13 cellular contexts compared by ENCODE assay signal in the genomic region with DNA sequence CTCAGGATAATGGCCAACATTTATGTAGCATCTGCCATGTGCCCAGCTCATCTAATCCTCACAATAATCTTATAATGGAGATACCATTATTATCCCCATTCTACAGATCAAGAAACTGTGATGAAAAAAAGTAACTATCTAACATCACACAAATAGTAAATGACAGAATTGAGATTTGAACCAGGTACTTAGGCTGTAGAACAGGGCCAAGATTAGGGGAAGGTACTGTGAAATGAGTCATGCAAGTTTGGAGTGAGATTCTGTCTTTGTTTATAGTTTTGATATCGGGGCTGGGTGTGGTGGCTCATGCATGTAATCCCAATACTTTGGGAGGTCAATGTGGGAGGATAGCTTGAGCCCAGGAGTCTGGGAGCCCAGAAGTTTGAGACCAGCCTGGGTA. TPM values are rescaled to one million over a fixed set of nuclear protein-coding genes. Genes with fewer than 3 reads are reported as not detected.
A peak's percentile ranks its signal among the peaks of the same experiment; 100 is the strongest.
DNase-seq lines count a peak whose midpoint lies in the region; ATAC-seq and TF ChIP-seq lines count a peak whose summit lies in the region.
"Had no signal": no experiment of that assay in that cellular context is flagged by ENCODE, and none has a peak within 500 bp of the region (broad histone marks: within the 10 kb centered on the region; RNA-seq: fewer than 3 reads in every experiment).

No MANE protein-coding gene starts in this region.

- peak overlapping the region; percentile 19 for H3K4me3 Mint-ChIP-seq in activated CD8-positive, alpha-beta T cell treated with anti-CD3 and anti-CD28 coated beads for 36 hours
- H3K4me3 Mint-ChIP-seq in activated CD8-positive, alpha-beta T cell treated with anti-CD3 and anti-CD28 coated beads, Interleukin-2, amount 10 ng/mL, durations not matched to agents 7 days and 5 days, result no peak overlapping the region
- peak overlapping the region in 4 of 5 experiments; percentile 45 to 86 (median 81) for H3K4me3 Mint-ChIP-seq in brain

- no peak overlapping the region for H3K9ac ChIP-seq in parathyroid adenoma
- H3K9ac ChIP-seq in Karpas-422 (ENCODE audit: low read length), result no peak overlapping the region
- H3K9ac ChIP-seq: BLaER1 had no signal

- H3K36me3 ChIP-seq in parathyroid adenoma (ENCODE audit: control insufficient read depth, insufficient read depth, low read length) (no peaks in the 10 kb centered on the region), Karpas-422 (ENCODE audit: insufficient read depth, low read length) (no peaks in the 10 kb centered on the region)
- H3K36me3 ChIP-seq: BLaER1, SJSA1 had no signal

- CTCF ChIA-PET in activated CD8-positive, alpha-beta T cell treated with anti-CD3 and anti-CD28 coated beads for 36 hours (lab: Charles Lee), result interaction anchor here (0.7 to 11.4 kb wide), 13 partner anchors 8 to 249 kb away, joined by 3 to 143 read pairs (median 14); no protein-coding TSS in a partner anchor
- CTCF ChIA-PET in activated CD8-positive, alpha-beta T cell treated with anti-CD3 and anti-CD28 coated beads, Interleukin-2, amount 10 ng/mL, durations not matched to agents 7 days and 5 days (lab: Charles Lee), result interaction anchor here (1.0 to 12.4 kb wide), 7 partner anchors 8 to 63 kb away, joined by 3 to 263 read pairs (median 97); no protein-coding TSS in a partner anchor

- H2AFZ ChIP-seq in parathyroid adenoma (peak overlapping the region; percentile 82), Karpas-422 (ENCODE audit: low read length) (no peak overlapping the region)

- H3K27ac Mint-ChIP-seq in activated CD8-positive, alpha-beta T cell treated with anti-CD3 and anti-CD28 coated beads for 36 hours, result no peak overlapping the region
- no peak overlapping the region for H3K27ac Mint-ChIP-seq in activated CD8-positive, alpha-beta T cell treated with anti-CD3 and anti-CD28 coated beads, Interleukin-2, amount 10 ng/mL, durations not matched to agents 7 days and 5 days
- H3K27ac Mint-ChIP-seq in brain, result peak overlapping the region in 1 of 5 experiments; percentile 26

- no peak for DNase-seq in activated CD8-positive, alpha-beta T cell treated with anti-CD3 and anti-CD28 coated beads for 36 hours
- DNase-seq in activated CD8-positive, alpha-beta T cell treated with anti-CD3 and anti-CD28 coated beads, Interleukin-2, amount 10 ng/mL, durations not matched to agents 7 days and 5 days, result no peak
- DNase-seq in NCI-H226 (peak; percentile 57), Karpas-422 (no peak), left lobe of liver (ENCODE audit: low spot score) (no peak)
- DNase-seq in activated CD4-positive, CD25-positive, alpha-beta regulatory T cell treated with anti-CD3 and anti-CD28 coated beads, Interleukin-2, amount 50 U/mL, for 72 hours, result no peak
- DNase-seq: 8988T, NCI-H1436 treated with DMSO at 0.1 percent for 48 hours, NCI-H2081 had no signal

- no peaks in the 10 kb centered on the region for H3K9me2 ChIP-seq in Karpas-422 (replicated peaks; ENCODE audit: insufficient read depth, low read length)

- H3K36me3 Mint-ChIP-seq in activated CD8-positive, alpha-beta T cell treated with anti-CD3 and anti-CD28 coated beads for 36 hours (ENCODE audit: low read depth), result peaks cover 13% of the 10 kb centered on the region
- H3K36me3 Mint-ChIP-seq in activated CD8-positive, alpha-beta T cell treated with anti-CD3 and anti-CD28 coated beads, Interleukin-2, amount 10 ng/mL, durations not matched to agents 7 days and 5 days (ENCODE audit: low read depth), result peaks cover 21% of the 10 kb centered on the region
- H3K36me3 Mint-ChIP-seq in brain, result no peaks in the 10 kb centered on the region

- H3K27me3 Mint-ChIP-seq in activated CD8-positive, alpha-beta T cell treated with anti-CD3 and anti-CD28 coated beads for 36 hours, result no peaks in the 10 kb centered on the region
- peaks cover 2% of the 10 kb centered on the region for H3K27me3 Mint-ChIP-seq in activated CD8-positive, alpha-beta T cell treated with anti-CD3 and anti-CD28 coated beads, Interleukin-2, amount 10 ng/mL, durations not matched to agents 7 days and 5 days (ENCODE audit: low read depth)
- peaks cover 9% of the 10 kb centered on the region for H3K27me3 Mint-ChIP-seq in brain

- H3K27ac ChIP-seq in parathyroid adenoma (no peak overlapping the region), Karpas-422 (ENCODE audit: low read length) (no peak overlapping the region)
- H3K27ac ChIP-seq: BLaER1, SJSA1 had no signal

- H3K4me3 ChIP-seq in parathyroid adenoma (ENCODE audit: low read depth, low read length) (no peak overlapping the region), Karpas-422 (ENCODE audit: low read length) (no peak overlapping the region)
- H3K4me3 ChIP-seq: SJSA1 had no signal

- POLR2A ChIA-PET in activated CD8-positive, alpha-beta T cell treated with anti-CD3 and anti-CD28 coated beads for 36 hours (lab: Charles Lee), result no interaction called here
- POLR2A ChIA-PET in activated CD8-positive, alpha-beta T cell treated with anti-CD3 and anti-CD28 coated beads, Interleukin-2, amount 10 ng/mL, durations not matched to agents 7 days and 5 days (lab: Charles Lee), result no interaction called here

- no peak for TF ChIP-seq CTCF in activated CD8-positive, alpha-beta T cell treated with anti-CD3 and anti-CD28 coated beads for 36 hours (IDR thresholded peaks at IDR 0.05)
- no peak for TF ChIP-seq CTCF in brain (conservative IDR thresholded peaks at IDR 0.05)
- TF ChIP-seq CTCF in parathyroid adenoma (IDR thresholded peaks at IDR 0.05), result no peak

- intact Hi-C loops in activated CD8-positive, alpha-beta T cell treated with anti-CD3 and anti-CD28 coated beads for 36 hours (cut with micrococcal nuclease), result loop anchor here (10.0 kb wide), 1 partner anchor 417 kb away; no protein-coding TSS in a partner anchor

- H3K9me3 Mint-ChIP-seq in activated CD8-positive, alpha-beta T cell treated with anti-CD3 and anti-CD28 coated beads for 36 hours, result no peaks in the 10 kb centered on the region
- H3K9me3 Mint-ChIP-seq in activated CD8-positive, alpha-beta T cell treated with anti-CD3 and anti-CD28 coated beads, Interleukin-2, amount 10 ng/mL, durations not matched to agents 7 days and 5 days (ENCODE audit: insufficient read depth), result no peaks in the 10 kb centered on the region
- H3K9me3 Mint-ChIP-seq in brain, result no peaks in the 10 kb centered on the region

- no peaks in the 10 kb centered on the region for H3K79me2 ChIP-seq in parathyroid adenoma
- no peaks in the 10 kb centered on the region for H3K79me2 ChIP-seq in Karpas-422 (ENCODE audit: low read length)

- no peaks in the 10 kb centered on the region for H3K9me3 ChIP-seq in parathyroid adenoma (ENCODE audit: control insufficient read depth, low read length)
- H3K9me3 ChIP-seq in Karpas-422 (ENCODE audit: low read length), result no peaks in the 10 kb centered on the region
- H3K9me3 ChIP-seq: BLaER1, SJSA1 had no signal

- H4K20me1 ChIP-seq in Karpas-422 (ENCODE audit: insufficient read depth, low read depth, low read length), result no peaks in the 10 kb centered on the region
- H4K20me1 ChIP-seq: BLaER1 had no signal

- no peaks in the 10 kb centered on the region for H3K27me3 ChIP-seq in parathyroid adenoma (ENCODE audit: control insufficient read depth, insufficient read depth, low read length)
- H3K27me3 ChIP-seq in Karpas-422 (ENCODE audit: low read length), result no peaks in the 10 kb centered on the region
- H3K27me3 ChIP-seq: BLaER1, SJSA1 had no signal

- peaks cover 5% of the 10 kb centered on the region for H3K4me1 ChIP-seq in parathyroid adenoma
- peaks cover 16% of the 10 kb centered on the region for H3K4me1 ChIP-seq in Karpas-422 (ENCODE audit: low read length)

- no peak for ATAC-seq in activated CD8-positive, alpha-beta T cell treated with anti-CD3 and anti-CD28 coated beads for 36 hours
- ATAC-seq in activated CD8-positive, alpha-beta T cell treated with anti-CD3 and anti-CD28 coated beads, Interleukin-2, amount 10 ng/mL, durations not matched to agents 7 days and 5 days, result no peak
- no peak for ATAC-seq in left lobe of liver

- H3K4me1 Mint-ChIP-seq in activated CD8-positive, alpha-beta T cell treated with anti-CD3 and anti-CD28 coated beads for 36 hours (ENCODE audit: low read depth), result peaks cover 27% of the 10 kb centered on the region
- peaks cover 35% of the 10 kb centered on the region for H3K4me1 Mint-ChIP-seq in activated CD8-positive, alpha-beta T cell treated with anti-CD3 and anti-CD28 coated beads, Interleukin-2, amount 10 ng/mL, durations not matched to agents 7 days and 5 days (ENCODE audit: low read depth)
- H3K4me1 Mint-ChIP-seq in brain, result peaks cover 34% of the 10 kb centered on the region

- H3K4me2 ChIP-seq in parathyroid adenoma (ENCODE audit: low read length) (no peak overlapping the region), Karpas-422 (ENCODE audit: low read depth, low read length, poor library complexity, severe bottlenecking) (no peak overlapping the region)

RNA-seq across cellular contexts. Expression of gene GNPTAB, which starts 1.3 kb away (rescaled TPM):
- total RNA-seq in activated CD8-positive, alpha-beta T cell treated with anti-CD3 and anti-CD28 coated beads for 36 hours, result 10 to 100 TPM; 52.4 to 56.9 TPM
- total RNA-seq in activated CD8-positive, alpha-beta T cell treated with anti-CD3 and anti-CD28 coated beads, Interleukin-2, amount 10 ng/mL, durations not matched to agents 7 days and 5 days, result 100 to 1,000 TPM; 104 to 109 TPM
- 13.0 TPM for polyA plus RNA-seq in brain (ENCODE audit: insufficient read depth, low read depth, low replicate concordance)
- 10.0 and 11.6 TPM in 2 replicates for total RNA-seq in Karpas-422 (2014; rRNA removed; shearing (Covaris generic); ENCODE audit: low replicate concordance)
- total RNA-seq in left lobe of liver, result 10.9 TPM

RNA-seq across cellular contexts. Expression of gene DRAM1, which starts 45.4 kb away (rescaled TPM):
- total RNA-seq in activated CD8-positive, alpha-beta T cell treated with anti-CD3 and anti-CD28 coated beads for 36 hours, result 1 to 10 TPM; 3.8 to 4.3 TPM
- 1 to 10 TPM; 2.6 to 2.7 TPM for total RNA-seq in activated CD8-positive, alpha-beta T cell treated with anti-CD3 and anti-CD28 coated beads, Interleukin-2, amount 10 ng/mL, durations not matched to agents 7 days and 5 days
- polyA plus RNA-seq in brain (ENCODE audit: insufficient read depth, low read depth, low replicate concordance), result 0.90 TPM
- not detected in 2 replicates for total RNA-seq in Karpas-422 (2014; rRNA removed; shearing (Covaris generic); ENCODE audit: low replicate concordance)
- 2.5 TPM for total RNA-seq in left lobe of liver
